ENCODE assay signal across 1 cellular context in the genomic region with DNA sequence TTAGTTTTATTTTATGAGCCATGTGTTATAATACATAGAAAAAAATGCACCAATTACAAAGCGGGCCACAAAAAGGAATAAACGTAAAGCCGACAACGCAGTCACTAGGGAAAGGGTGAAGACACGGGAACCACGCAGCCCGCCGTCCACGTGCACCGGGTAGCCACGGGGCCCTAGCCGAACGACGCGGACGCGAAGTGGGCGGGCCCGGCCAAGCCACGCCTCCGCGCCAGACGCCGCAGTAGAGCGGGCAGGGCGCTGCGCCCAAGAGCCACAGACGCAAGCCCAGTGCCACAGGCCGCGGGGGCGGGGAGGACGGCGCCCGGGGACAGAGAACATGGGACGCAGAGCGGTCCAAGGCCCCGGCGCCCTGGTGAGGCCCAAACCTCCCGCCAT.
TF ChIP-seq lines count a peak whose summit lies in the region.

A gene with protein sequence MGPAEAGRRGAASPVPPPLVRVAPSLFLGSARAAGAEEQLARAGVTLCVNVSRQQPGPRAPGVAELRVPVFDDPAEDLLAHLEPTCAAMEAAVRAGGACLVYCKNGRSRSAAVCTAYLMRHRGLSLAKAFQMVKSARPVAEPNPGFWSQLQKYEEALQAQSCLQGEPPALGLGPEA (plus strand): TSS at position 274 of the 396 bp plus-strand sequence. CDS start 328 bp downstream, outside the sequence.

TF ChIP-seq in HEK293, 187 proteins besides CTCF, POLR2A, EP300 and RAD21 (continued from another document):
- no peak for TF ChIP-seq ZNF639 (tag by site-specific recombination; IDR thresholded peaks at IDR 0.05)
- no peak for TF ChIP-seq PRDM2 (tag by site-specific recombination; IDR thresholded peaks at IDR 0.05; ENCODE audit: borderline replicate concordance)
- TF ChIP-seq ZNF266 (tag by site-specific recombination; IDR thresholded peaks at IDR 0.05; ENCODE audit: low read depth), result no peak
- no peak for TF ChIP-seq ZNF561 (tag by site-specific recombination; IDR thresholded peaks at IDR 0.05; ENCODE audit: borderline replicate concordance)
